In the genomic region with DNA sequence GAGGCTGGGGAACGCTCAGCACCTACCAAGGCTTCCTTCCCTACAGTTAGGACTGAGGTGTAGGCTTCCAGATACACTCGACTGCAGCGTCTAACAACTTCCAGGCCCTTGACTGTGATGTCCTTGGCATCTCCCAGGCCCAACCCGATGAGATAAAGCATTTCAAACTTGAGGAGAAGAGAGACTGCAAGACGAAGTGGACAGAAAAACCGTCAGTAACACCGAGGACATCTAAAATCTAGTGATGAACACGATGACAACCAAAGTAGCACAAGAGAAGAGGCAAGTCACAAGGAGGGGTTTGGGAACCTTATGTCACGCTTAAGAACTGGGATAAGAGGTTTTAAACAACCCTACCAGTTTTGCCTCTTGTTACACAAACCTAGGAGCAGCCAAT, we compare ENCODE assay signal across 1 cellular context.
TF ChIP-seq lines count a peak whose summit lies in the region.

No MANE protein-coding gene starts in this region.

TF ChIP-seq in HepG2, 621 proteins besides CTCF, POLR2A, EP300 and RAD21:
- TF ChIP-seq CBX5 (CRISPR knock-in tag; IDR thresholded peaks at IDR 0.05; ENCODE audit: borderline replicate concordance) (no peak), ZNF780A (CRISPR knock-in tag; IDR thresholded peaks at IDR 0.05) (0 out of 2 replicates have a peak, but pooled peaks have one; percentile 2), ISX (CRISPR knock-in tag; conservative IDR thresholded peaks at IDR 0.05) (no peak), HMGA1 (CRISPR knock-in tag; conservative IDR thresholded peaks at IDR 0.05) (no peak), IKZF4 (CRISPR knock-in tag; IDR thresholded peaks at IDR 0.05; ENCODE audit: borderline replicate concordance, low read depth, not compliant biosample characterization) (peak; percentile 22), HOXD1 (CRISPR knock-in tag; IDR thresholded peaks at IDR 0.05) (no peak), KDM3A (CRISPR knock-in tag; IDR thresholded peaks at IDR 0.05; ENCODE audit: low read depth) (no peak), CHD2 (IDR thresholded peaks at IDR 0.05; ENCODE audit: low read depth, low read length) (no peak), ZNF3 (CRISPR knock-in tag; IDR thresholded peaks at IDR 0.05) (no peak), ZFX (CRISPR knock-in tag; IDR thresholded peaks at IDR 0.05; ENCODE audit: low read depth) (no peak), ONECUT2 (CRISPR knock-in tag; IDR thresholded peaks at IDR 0.05) (no peak), REXO4 (CRISPR knock-in tag; IDR thresholded peaks at IDR 0.05; ENCODE audit: borderline replicate concordance) (no peak), SIN3B (IDR thresholded peaks at IDR 0.05; ENCODE audit: low read length) (no peak), NONO (IDR thresholded peaks at IDR 0.05) (no peak), NONO (CRISPR knock-in tag; conservative IDR thresholded peaks at IDR 0.05) (no peak)
- TF ChIP-seq, protein P1, sequence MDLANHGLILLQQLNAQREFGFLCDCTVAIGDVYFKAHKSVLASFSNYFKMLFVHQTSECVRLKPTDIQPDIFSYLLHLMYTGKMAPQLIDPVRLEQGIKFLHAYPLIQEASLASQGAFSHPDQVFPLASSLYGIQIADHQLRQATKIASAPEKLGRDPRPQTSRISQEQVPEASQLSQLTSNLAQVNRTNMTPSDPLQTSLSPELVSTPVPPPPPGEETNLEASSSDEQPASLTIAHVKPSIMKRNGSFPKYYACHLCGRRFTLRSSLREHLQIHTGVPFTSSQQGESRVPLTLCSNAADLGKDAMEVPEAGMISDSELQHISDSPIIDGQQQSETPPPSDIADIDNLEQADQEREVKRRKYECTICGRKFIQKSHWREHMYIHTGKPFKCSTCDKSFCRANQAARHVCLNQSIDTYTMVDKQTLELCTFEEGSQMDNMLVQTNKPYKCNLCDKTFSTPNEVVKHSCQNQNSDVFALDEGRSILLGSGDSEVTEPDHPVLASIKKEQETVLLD (CRISPR knock-in tag; IDR thresholded peaks at IDR 0.05; ENCODE audit: low read depth), result 0 out of 2 replicates have a peak, but pooled peaks have one; percentile 16
- TF ChIP-seq, protein P2, sequence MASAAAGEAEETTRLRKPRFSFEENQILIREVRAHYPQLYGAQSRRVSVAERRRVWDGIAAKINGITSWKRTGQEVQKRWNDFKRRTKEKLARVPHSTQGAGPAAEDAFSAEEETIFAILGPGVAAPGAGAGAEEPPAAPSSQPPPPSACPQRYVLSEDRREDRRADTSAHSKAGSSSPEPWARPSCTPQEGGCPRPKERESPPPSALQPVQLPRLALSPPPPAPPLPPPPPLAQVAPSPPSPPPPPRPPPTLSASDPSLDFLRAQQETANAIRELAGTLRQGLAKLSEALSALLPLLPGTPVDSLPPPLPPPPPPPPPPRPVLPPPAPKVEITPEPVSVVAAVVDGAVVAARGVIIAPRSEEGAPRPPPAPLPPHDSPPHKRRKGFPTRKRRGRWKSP (CRISPR knock-in tag; IDR thresholded peaks at IDR 0.05), result no peak
- TF ChIP-seq, protein P3, sequence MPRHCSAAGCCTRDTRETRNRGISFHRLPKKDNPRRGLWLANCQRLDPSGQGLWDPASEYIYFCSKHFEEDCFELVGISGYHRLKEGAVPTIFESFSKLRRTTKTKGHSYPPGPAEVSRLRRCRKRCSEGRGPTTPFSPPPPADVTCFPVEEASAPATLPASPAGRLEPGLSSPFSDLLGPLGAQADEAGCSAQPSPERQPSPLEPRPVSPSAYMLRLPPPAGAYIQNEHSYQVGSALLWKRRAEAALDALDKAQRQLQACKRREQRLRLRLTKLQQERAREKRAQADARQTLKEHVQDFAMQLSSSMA (CRISPR knock-in tag; IDR thresholded peaks at IDR 0.05), result no peak
